Comparison of ENCODE assay signal across 9 cellular contexts in genomic region chr3:104604326-104605010, GRCh38.
A peak's percentile ranks its signal among the peaks of the same experiment; 100 is the strongest.
DNase-seq lines count a peak whose midpoint lies in the region; ATAC-seq, FAIRE-seq and TF ChIP-seq lines count a peak whose summit lies in the region.
"Had no signal": no experiment of that assay in that cellular context is flagged by ENCODE, and none has a peak within 500 bp of the region (broad histone marks: within the 10 kb centered on the region; RNA-seq: fewer than 3 reads in every experiment).

No MANE protein-coding gene starts in this region.

- no peak overlapping the region for H3K9ac ChIP-seq in parathyroid adenoma

- H3K4me3 ChIP-seq in GM23338, result no peak overlapping the region
- H3K4me3 ChIP-seq in parathyroid adenoma (ENCODE audit: low read depth, low read length), result no peak overlapping the region
- H3K4me3 ChIP-seq: sigmoid colon had no signal

- H3K27ac Mint-ChIP-seq in GM23338, result no peak overlapping the region
- H3K27ac Mint-ChIP-seq: activated CD4-positive, alpha-beta memory T cell treated with anti-CD3 and anti-CD28 coated beads, Interleukin-2, amount 10 ng/mL, durations not matched to agents 7 days and 5 days had no signal

- H3K9me2 ChIP-seq in GM23338 (ENCODE audit: insufficient read depth), result 0 out of 2 replicates have a peak, but pooled peaks cover 3% of the 10 kb centered on the region

- peak; percentile 50 for DNase-seq in GM23338 (ENCODE audit: low spot score)
- DNase-seq in NCI-H526 (lab: John Stamatoyannopoulos, UW), result peak; percentile 48 to 61
- DNase-seq in NCI-H1417 treated with DMSO at 0.1 percent for 48 hours (lab: John Stamatoyannopoulos, UW), result no peak
- DNase-seq in GM20000 (ENCODE audit: low spot score), result no peak
- DNase-seq: activated CD4-positive, alpha-beta memory T cell treated with anti-CD3 and anti-CD28 coated beads, Interleukin-2, amount 10 ng/mL, durations not matched to agents 7 days and 5 days; sigmoid colon had no signal

- H3K4me2 ChIP-seq in GM23338, result no peak overlapping the region
- H3K4me2 ChIP-seq in parathyroid adenoma (ENCODE audit: low read length), result no peak overlapping the region

- no peaks in the 10 kb centered on the region for H3F3A ChIP-seq in GM23338 (replicated peaks; ENCODE audit: low read depth)

- H3K36me3 ChIP-seq in GM23338 (ENCODE audit: insufficient read depth) (no peaks in the 10 kb centered on the region), parathyroid adenoma (ENCODE audit: control insufficient read depth, insufficient read depth, low read length) (no peaks in the 10 kb centered on the region)
- H3K36me3 ChIP-seq: sigmoid colon had no signal

- H3K36me3 Mint-ChIP-seq in GM23338 (ENCODE audit: low read depth), result no peaks in the 10 kb centered on the region

- H3K79me2 ChIP-seq in GM23338 (replicated peaks; ENCODE audit: insufficient read depth), result no peaks in the 10 kb centered on the region
- no peaks in the 10 kb centered on the region for H3K79me2 ChIP-seq in parathyroid adenoma

- FAIRE-seq in endometrium (lab: Jason Lieb, UNC), result peak; percentile 60

- H3K4me1 ChIP-seq in GM23338 (ENCODE audit: insufficient read depth), result no peaks in the 10 kb centered on the region
- H3K4me1 ChIP-seq in parathyroid adenoma, result peaks cover 35% of the 10 kb centered on the region
- H3K4me1 ChIP-seq: sigmoid colon had no signal

- no peak overlapping the region for H3K4me3 Mint-ChIP-seq in GM23338
- H3K4me3 Mint-ChIP-seq: activated CD4-positive, alpha-beta memory T cell treated with anti-CD3 and anti-CD28 coated beads, Interleukin-2, amount 10 ng/mL, durations not matched to agents 7 days and 5 days had no signal

- H2AFZ ChIP-seq in GM23338 (no peak overlapping the region), parathyroid adenoma (peak overlapping the region; percentile 52)

- H3K9me3 Mint-ChIP-seq in GM23338, result no peaks in the 10 kb centered on the region; the same call in 2 of the 3 replicates
- H3K9me3 Mint-ChIP-seq: activated CD4-positive, alpha-beta memory T cell treated with anti-CD3 and anti-CD28 coated beads, Interleukin-2, amount 10 ng/mL, durations not matched to agents 7 days and 5 days had no signal

- H3K27ac ChIP-seq in GM23338 (ENCODE audit: low read depth) (no peak overlapping the region), parathyroid adenoma (peak overlapping the region; percentile 1)
- H3K27ac ChIP-seq: sigmoid colon had no signal

- ATAC-seq in GM23338 (peak; percentile 77), GM18909 (IDR thresholded peaks at IDR 0.05; ENCODE audit: poor library complexity, unreplicated experiment) (no peak)

- TF ChIP-seq CTCF in GM23338 (conservative IDR thresholded peaks at IDR 0.05; ENCODE audit: low read depth in 2 of 2), result peak; percentile 55 to 57
- peak; percentile 50 for TF ChIP-seq CTCF in parathyroid adenoma (IDR thresholded peaks at IDR 0.05)
- TF ChIP-seq CTCF in GM20000 (IDR thresholded peaks at IDR 0.05; ENCODE audit: extremely low read depth, missing control alignments), result no peak

- H4K20me1 ChIP-seq in GM23338 (replicated peaks; ENCODE audit: insufficient read depth), result no peaks in the 10 kb centered on the region

- H3K27me3 ChIP-seq in GM23338 (ENCODE audit: insufficient read depth) (no peaks in the 10 kb centered on the region), parathyroid adenoma (ENCODE audit: control insufficient read depth, insufficient read depth, low read length) (no peaks in the 10 kb centered on the region)
- H3K27me3 ChIP-seq: sigmoid colon had no signal

- H3K27me3 Mint-ChIP-seq in GM23338 (ENCODE audit: insufficient read depth, low read depth, poor library complexity), result no peaks in the 10 kb centered on the region

- no peaks in the 10 kb centered on the region for H3K9me3 ChIP-seq in parathyroid adenoma (ENCODE audit: control insufficient read depth, low read length)
- H3K9me3 ChIP-seq: sigmoid colon had no signal

- H3K4me1 Mint-ChIP-seq in GM23338, result no peaks in the 10 kb centered on the region
- H3K4me1 Mint-ChIP-seq: activated CD4-positive, alpha-beta memory T cell treated with anti-CD3 and anti-CD28 coated beads, Interleukin-2, amount 10 ng/mL, durations not matched to agents 7 days and 5 days had no signal

TF ChIP-seq in GM23338, 12 proteins besides CTCF, POLR2A, EP300 and RAD21 (continues in another document):
- TF ChIP-seq POLR2AphosphoS5 (IDR thresholded peaks at IDR 0.05; ENCODE audit: low read depth), result no peak
- TF ChIP-seq STAT1 (IDR thresholded peaks at IDR 0.05; ENCODE audit: unreplicated experiment), result no peak
- no peak for TF ChIP-seq EZH2phosphoT487 (IDR thresholded peaks at IDR 0.05; ENCODE audit: unreplicated experiment)
- no peak for TF ChIP-seq JUNB (IDR thresholded peaks at IDR 0.05; ENCODE audit: unreplicated experiment)
- TF ChIP-seq ZNF331 (CRISPR knock-in tag; IDR thresholded peaks at IDR 0.05; ENCODE audit: low read depth), result no peak
- no peak for TF ChIP-seq ZNF114 (CRISPR knock-in tag; IDR thresholded peaks at IDR 0.05)
- TF ChIP-seq CREB1 (CRISPR knock-in tag; IDR thresholded peaks at IDR 0.05; ENCODE audit: low read depth), result no peak
- no peak for TF ChIP-seq ETS1 (IDR thresholded peaks at IDR 0.05)
- TF ChIP-seq NANOG (IDR thresholded peaks at IDR 0.05; ENCODE audit: borderline replicate concordance), result no peak
- TF ChIP-seq, protein P1, sequence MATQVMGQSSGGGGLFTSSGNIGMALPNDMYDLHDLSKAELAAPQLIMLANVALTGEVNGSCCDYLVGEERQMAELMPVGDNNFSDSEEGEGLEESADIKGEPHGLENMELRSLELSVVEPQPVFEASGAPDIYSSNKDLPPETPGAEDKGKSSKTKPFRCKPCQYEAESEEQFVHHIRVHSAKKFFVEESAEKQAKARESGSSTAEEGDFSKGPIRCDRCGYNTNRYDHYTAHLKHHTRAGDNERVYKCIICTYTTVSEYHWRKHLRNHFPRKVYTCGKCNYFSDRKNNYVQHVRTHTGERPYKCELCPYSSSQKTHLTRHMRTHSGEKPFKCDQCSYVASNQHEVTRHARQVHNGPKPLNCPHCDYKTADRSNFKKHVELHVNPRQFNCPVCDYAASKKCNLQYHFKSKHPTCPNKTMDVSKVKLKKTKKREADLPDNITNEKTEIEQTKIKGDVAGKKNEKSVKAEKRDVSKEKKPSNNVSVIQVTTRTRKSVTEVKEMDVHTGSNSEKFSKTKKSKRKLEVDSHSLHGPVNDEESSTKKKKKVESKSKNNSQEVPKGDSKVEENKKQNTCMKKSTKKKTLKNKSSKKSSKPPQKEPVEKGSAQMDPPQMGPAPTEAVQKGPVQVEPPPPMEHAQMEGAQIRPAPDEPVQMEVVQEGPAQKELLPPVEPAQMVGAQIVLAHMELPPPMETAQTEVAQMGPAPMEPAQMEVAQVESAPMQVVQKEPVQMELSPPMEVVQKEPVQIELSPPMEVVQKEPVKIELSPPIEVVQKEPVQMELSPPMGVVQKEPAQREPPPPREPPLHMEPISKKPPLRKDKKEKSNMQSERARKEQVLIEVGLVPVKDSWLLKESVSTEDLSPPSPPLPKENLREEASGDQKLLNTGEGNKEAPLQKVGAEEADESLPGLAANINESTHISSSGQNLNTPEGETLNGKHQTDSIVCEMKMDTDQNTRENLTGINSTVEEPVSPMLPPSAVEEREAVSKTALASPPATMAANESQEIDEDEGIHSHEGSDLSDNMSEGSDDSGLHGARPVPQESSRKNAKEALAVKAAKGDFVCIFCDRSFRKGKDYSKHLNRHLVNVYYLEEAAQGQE (IDR thresholded peaks at IDR 0.05; ENCODE audit: unreplicated experiment), result no peak

Comparison
In these comparisons a context has a peak if more than half of its experiments do, and no peak if none do; other contexts are left out.
1. DNase-seq: peak in GM23338 (single experiment) and NCI-H526 (2 of 2); none in NCI-H1417 treated with DMSO at 0.1 percent for 48 hours (single experiment) and GM20000 (single experiment).